In genomic region chr3:38835939-38836338, GRCh38 we compare ENCODE assay signal across 22 cellular contexts. TPM values are rescaled to one million over a fixed set of nuclear protein-coding genes. Genes with fewer than 3 reads are reported as not detected.
DNase-seq lines count a peak whose midpoint lies in the region; ATAC-seq, FAIRE-seq and TF ChIP-seq lines count a peak whose summit lies in the region.
"Had no signal": no experiment of that assay in that cellular context is flagged by ENCODE, and none has a peak within 500 bp of the region (broad histone marks: within the 10 kb centered on the region; RNA-seq: fewer than 3 reads in every experiment).

No MANE protein-coding gene starts in this region.

- H3K27me3 Mint-ChIP-seq in activated T-helper 17 cell treated with anti-CD3 and anti-CD28 coated beads, Interleukin-2, amount 50 U/mL, for 72 hours, result peaks cover 4% of the 10 kb centered on the region
- peaks cover 16% of the 10 kb centered on the region for H3K27me3 Mint-ChIP-seq in activated CD4-positive, alpha-beta memory T cell treated with anti-CD3 and anti-CD28 coated beads, Interleukin-2, amount 10 ng/mL, durations not matched to agents 7 days and 5 days
- H3K27me3 Mint-ChIP-seq in activated T-cell treated with anti-CD3 and anti-CD28 coated beads, Interleukin-2, amount 50 U/mL, for 24 hours, result peaks cover 6% of the 10 kb centered on the region

- no peak for TF ChIP-seq CTCF in SK-N-SH (IDR thresholded peaks at IDR 0.05)
- TF ChIP-seq CTCF in PC-9 (conservative IDR thresholded peaks at IDR 0.05), result no peak

- no peak overlapping the region for H3K9ac ChIP-seq in SK-N-SH

- H2AFZ ChIP-seq in SK-N-SH (ENCODE audit: low read depth), result peak overlapping the region; percentile 48
- no peak overlapping the region for H2AFZ ChIP-seq in PC-9

- no peaks in the 10 kb centered on the region for H3K36me3 Mint-ChIP-seq in activated T-helper 17 cell treated with anti-CD3 and anti-CD28 coated beads, Interleukin-2, amount 50 U/mL, for 72 hours (ENCODE audit: low read depth)
- no peaks in the 10 kb centered on the region for H3K36me3 Mint-ChIP-seq in activated CD4-positive, alpha-beta memory T cell treated with anti-CD3 and anti-CD28 coated beads, Interleukin-2, amount 10 ng/mL, durations not matched to agents 7 days and 5 days (ENCODE audit: low read depth)
- H3K36me3 Mint-ChIP-seq in activated T-cell treated with anti-CD3 and anti-CD28 coated beads, Interleukin-2, amount 50 U/mL, for 24 hours (ENCODE audit: low read depth), result no peaks in the 10 kb centered on the region

- ATAC-seq in SK-N-SH treated with all-trans-retinoic acid at 6 μM for 48 hours, result no peak
- ATAC-seq in activated T-helper 17 cell treated with anti-CD3 and anti-CD28 coated beads, Interleukin-2, amount 50 U/mL, for 72 hours (replicated peaks), result no peak
- ATAC-seq: HepG2 had no signal

- H3K9me3 ChIP-seq in SK-N-SH, result no peaks in the 10 kb centered on the region
- no peaks in the 10 kb centered on the region for H3K9me3 ChIP-seq in PC-9 (ENCODE audit: insufficient read depth, low read depth)

- H3K9me3 Mint-ChIP-seq in activated T-helper 17 cell treated with anti-CD3 and anti-CD28 coated beads, Interleukin-2, amount 50 U/mL, for 72 hours, result no peaks in the 10 kb centered on the region
- no peaks in the 10 kb centered on the region for H3K9me3 Mint-ChIP-seq in activated CD4-positive, alpha-beta memory T cell treated with anti-CD3 and anti-CD28 coated beads, Interleukin-2, amount 10 ng/mL, durations not matched to agents 7 days and 5 days
- no peaks in the 10 kb centered on the region for H3K9me3 Mint-ChIP-seq in activated T-cell treated with anti-CD3 and anti-CD28 coated beads, Interleukin-2, amount 50 U/mL, for 24 hours
- H3K9me3 Mint-ChIP-seq: CD14-positive monocyte had no signal

- H3K36me3 ChIP-seq in SK-N-SH (replicated peaks in 1 of 2; ENCODE audit: control insufficient read depth in 1 of 2, insufficient read depth in 2 of 2, low read length in 1 of 2) (no peaks in the 10 kb centered on the region), PC-9 (ENCODE audit: low read depth) (no peaks in the 10 kb centered on the region)

- no peak overlapping the region for H3K4me3 Mint-ChIP-seq in activated T-helper 17 cell treated with anti-CD3 and anti-CD28 coated beads, Interleukin-2, amount 50 U/mL, for 72 hours
- no peak overlapping the region for H3K4me3 Mint-ChIP-seq in activated CD4-positive, alpha-beta memory T cell treated with anti-CD3 and anti-CD28 coated beads, Interleukin-2, amount 10 ng/mL, durations not matched to agents 7 days and 5 days
- no peak overlapping the region for H3K4me3 Mint-ChIP-seq in activated T-cell treated with anti-CD3 and anti-CD28 coated beads, Interleukin-2, amount 50 U/mL, for 24 hours
- H3K4me3 Mint-ChIP-seq: CD14-positive monocyte had no signal

- H3K27ac Mint-ChIP-seq in activated T-helper 17 cell treated with anti-CD3 and anti-CD28 coated beads, Interleukin-2, amount 50 U/mL, for 72 hours, result peak overlapping the region; percentile 87
- H3K27ac Mint-ChIP-seq in activated CD4-positive, alpha-beta memory T cell treated with anti-CD3 and anti-CD28 coated beads, Interleukin-2, amount 10 ng/mL, durations not matched to agents 7 days and 5 days, result no peak overlapping the region
- H3K27ac Mint-ChIP-seq in activated T-cell treated with anti-CD3 and anti-CD28 coated beads, Interleukin-2, amount 50 U/mL, for 24 hours, result no peak overlapping the region

- no peaks in the 10 kb centered on the region for H3K9me2 ChIP-seq in SK-N-SH
- no peaks in the 10 kb centered on the region for H3K9me2 ChIP-seq in PC-9 (ENCODE audit: insufficient read depth)

- no peaks in the 10 kb centered on the region for H4K20me1 ChIP-seq in SK-N-SH (ENCODE audit: insufficient read depth)
- H4K20me1 ChIP-seq in PC-9 (ENCODE audit: insufficient read depth), result no peaks in the 10 kb centered on the region

- H3K27ac ChIP-seq in SK-N-SH (ENCODE audit: low read depth in 2 of 2, low read length in 1 of 2) (peak overlapping the region in 1 of 2 experiments; percentile 68; a peak in 1 of 4 replicates), PC-9 (no peak overlapping the region)
- H3K27ac ChIP-seq: 22Rv1 had no signal

- BruUV-seq in PC-9 (replicated peaks; lab: Mats Ljungman, UMichigan), result no TSS peak

- H3K79me2 ChIP-seq in SK-N-SH (ENCODE audit: insufficient read depth) (no peaks in the 10 kb centered on the region), PC-9 (ENCODE audit: low read depth) (no peaks in the 10 kb centered on the region)

- DNase-seq in SK-N-SH, result no peak
- peak; percentile 11 for DNase-seq in kidney tubule cell (ENCODE audit: low spot score)
- DNase-seq in activated CD4-positive, alpha-beta memory T cell treated with anti-CD3 and anti-CD28 coated beads, Interleukin-2, amount 10 ng/mL, durations not matched to agents 7 days and 5 days, result no peak
- no peak for DNase-seq in activated T-cell treated with anti-CD3 and anti-CD28 coated beads, Interleukin-2, amount 50 U/mL, for 24 hours
- no peak for DNase-seq in PC-9
- no peak for DNase-seq in frontal cortex (ENCODE audit: low spot score in 2 of 2)
- DNase-seq: DMS79 treated with DMSO at 0.1 percent for 48 hours, GF-D8, KG1, NCI-H1417 treated with DMSO at 0.1 percent for 48 hours, NCI-H1930, NCI-H226, NCI-H524 treated with DMSO at 0.1 percent for 48 hours had no signal

- H3K4me3 ChIP-seq in SK-N-SH (ENCODE audit: low read depth in 2 of 2, low read length in 1 of 2) (no peak overlapping the region), PC-9 (no peak overlapping the region)

- H3K4me1 Mint-ChIP-seq in activated T-helper 17 cell treated with anti-CD3 and anti-CD28 coated beads, Interleukin-2, amount 50 U/mL, for 72 hours, result peaks cover 8% of the 10 kb centered on the region
- peaks cover 15% of the 10 kb centered on the region for H3K4me1 Mint-ChIP-seq in activated CD4-positive, alpha-beta memory T cell treated with anti-CD3 and anti-CD28 coated beads, Interleukin-2, amount 10 ng/mL, durations not matched to agents 7 days and 5 days
- peaks cover 16% of the 10 kb centered on the region for H3K4me1 Mint-ChIP-seq in activated T-cell treated with anti-CD3 and anti-CD28 coated beads, Interleukin-2, amount 50 U/mL, for 24 hours (ENCODE audit: low read depth)

- POLR2A ChIA-PET in SK-N-SH (lab: Yijun Ruan, JAX), result no interaction called here
- POLR2A ChIA-PET in activated CD4-positive, alpha-beta memory T cell treated with anti-CD3 and anti-CD28 coated beads, Interleukin-2, amount 10 ng/mL, durations not matched to agents 7 days and 5 days (lab: Charles Lee), result no interaction called here
- POLR2A ChIA-PET in PC-9 (lab: Charles Lee; ENCODE audit: unreplicated experiment), result no interaction called here

- H3K4me2 ChIP-seq in SK-N-SH, result peak overlapping the region; percentile 62
- H3K4me2 ChIP-seq in PC-9, result no peak overlapping the region

- H3F3A ChIP-seq in SK-N-SH (replicated peaks; ENCODE audit: insufficient read depth), result peaks cover 3% of the 10 kb centered on the region
- no peaks in the 10 kb centered on the region for H3F3A ChIP-seq in PC-9 (ENCODE audit: insufficient read depth, low read depth)

- WGBS in SK-N-SH (ENCODE audit: low lambda C conversion rate), result 52% methylated on average over 3 of the region's 3 CpGs

- CTCF ChIA-PET in SK-N-SH (lab: Yijun Ruan, JAX), result interaction anchor here (1.1 to 1.7 kb wide), 3 partner anchors 13 to 314 kb away, joined by 3 to 4 read pairs (median 3); no protein-coding TSS in a partner anchor
- CTCF ChIA-PET in activated CD4-positive, alpha-beta memory T cell treated with anti-CD3 and anti-CD28 coated beads, Interleukin-2, amount 10 ng/mL, durations not matched to agents 7 days and 5 days (lab: Charles Lee), result no interaction called here
- CTCF ChIA-PET in PC-9 (lab: Charles Lee), result interaction anchor here (0.7 kb wide), 1 partner anchor 314 kb away, joined by 3 read pairs; no protein-coding TSS in a partner anchor

- FAIRE-seq in frontal cortex (lab: Jason Lieb, UNC), result no peak
- FAIRE-seq: GM19239, H1, HepG2 had no signal

- no peak for TF ChIP-seq EP300 in SK-N-SH (IDR thresholded peaks at IDR 0.05; ENCODE audit: borderline replicate concordance in 1 of 2, low read depth in 1 of 2, low read length in 1 of 2)

- no peaks in the 10 kb centered on the region for H3K27me3 ChIP-seq in SK-N-SH (ENCODE audit: insufficient read depth)
- no peaks in the 10 kb centered on the region for H3K27me3 ChIP-seq in PC-9 (ENCODE audit: insufficient read depth, low read depth)

- intact Hi-C loops in PC-9 (cut with micrococcal nuclease; ENCODE audit: unreplicated experiment), result no loop called here

- no peak for TF ChIP-seq RAD21 in SK-N-SH (IDR thresholded peaks at IDR 0.05; ENCODE audit: low read length)

- H3K4me1 ChIP-seq in SK-N-SH (ENCODE audit: control insufficient read depth in 1 of 2, insufficient read depth in 2 of 2, low read depth in 1 of 2, low read length in 1 of 2) (peaks cover 0 to 21% of the 10 kb centered on the region in 2 experiments; a peak in 3 of 4 replicates), PC-9 (replicated peaks; ENCODE audit: insufficient read depth) (no peaks in the 10 kb centered on the region)

TF ChIP-seq in SK-N-SH, 30 proteins besides CTCF, POLR2A, EP300 and RAD21:
- TF ChIP-seq NFIC (IDR thresholded peaks at IDR 0.05; ENCODE audit: borderline replicate concordance) (peak; percentile 19; the same call in 1 of the 2 replicates), EZH2phosphoT487 (IDR thresholded peaks at IDR 0.05; ENCODE audit: borderline replicate concordance, low read depth) (no peak), RCOR1 (IDR thresholded peaks at IDR 0.05; ENCODE audit: low read length) (no peak)

TF ChIP-seq in SK-N-SH treated with all-trans-retinoic acid at 6 μM for 48 hours, 23 proteins besides CTCF, POLR2A, EP300 and RAD21 (continues in another document):
- TF ChIP-seq ZNF8 (CRISPR knock-in tag; IDR thresholded peaks at IDR 0.05) (no peak), ZFP3 (CRISPR knock-in tag; IDR thresholded peaks at IDR 0.05) (no peak), CSRNP3 (CRISPR knock-in tag; IDR thresholded peaks at IDR 0.05) (no peak), SNAI2 (CRISPR knock-in tag; IDR thresholded peaks at IDR 0.05) (no peak)

RNA-seq across cellular contexts. Expression of gene SCN10A, which starts 19.9 kb away (rescaled TPM):
- not detected in 2 replicates for polyA plus RNA-seq in SK-N-SH (2012; rRNA removed)
- polyA plus RNA-seq in SK-N-SH (2012; cell fraction: cytosol; rRNA removed), result not detected in 2 replicates
- not detected in 2 replicates for polyA plus RNA-seq in SK-N-SH (2012; cell fraction: nucleus; rRNA removed)
- not detected for total RNA-seq in activated T-helper 17 cell treated with anti-CD3 and anti-CD28 coated beads, Interleukin-2, amount 50 U/mL, for 72 hours
- not detected for total RNA-seq in activated CD4-positive, alpha-beta memory T cell treated with anti-CD3 and anti-CD28 coated beads, Interleukin-2, amount 10 ng/mL, durations not matched to agents 7 days and 5 days
- total RNA-seq in PC-9 (2021), result not detected in 2 replicates
- not detected for total RNA-seq in frontal cortex
- total RNA-seq: H1, HepG2, SK-MEL-5 had no signal
- polyA plus RNA-seq: AG04450, CD14-positive monocyte, H1, HepG2 had no signal
